Comparison of ENCODE assay signal across 37 cellular contexts in the genomic region with DNA sequence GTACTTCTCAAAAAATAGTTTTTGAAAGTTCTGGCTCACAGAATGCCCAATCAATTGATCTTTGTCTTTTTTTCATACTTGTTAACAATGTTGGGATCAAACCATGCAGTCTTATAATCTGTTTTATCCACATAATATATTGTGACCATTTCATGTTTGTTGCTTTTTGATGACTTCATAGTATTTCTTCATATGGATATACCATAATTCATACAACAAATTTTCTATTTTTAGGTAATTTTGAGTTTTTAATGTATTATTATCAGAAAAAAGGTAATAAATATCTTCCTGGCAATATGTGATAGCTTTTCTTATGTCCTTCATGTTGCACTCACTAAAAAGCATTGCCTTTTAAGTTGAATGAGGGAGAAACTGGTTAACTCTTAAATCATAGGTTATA. TPM values are rescaled to one million over a fixed set of nuclear protein-coding genes. Genes with fewer than 3 reads are reported as not detected.
"Had no signal": no experiment of that assay in that cellular context is flagged by ENCODE, and none has a peak within 500 bp of the region (broad histone marks: within the 10 kb centered on the region; RNA-seq: fewer than 3 reads in every experiment).

No MANE protein-coding gene starts in this region.

- H3K4me2 ChIP-seq: KMS-11 had no signal

- H3K9me3 ChIP-seq: MG63 had no signal

- DNase-seq: Karpas-422, Kasumi-1, MG63, MM.1S, MV-4-11, NCI-H1048, NCI-H1092 treated with DMSO at 0.1 percent for 48 hours, NCI-H1105, NCI-H1105 treated with DMSO at 0.1 percent for 48 hours, NCI-H1417, NCI-H1417 treated with DMSO at 0.1 percent for 48 hours, NCI-H1436, NCI-H1436 treated with DMSO at 0.1 percent for 48 hours, NCI-H146, NCI-H1694, NCI-H1694 treated with DMSO at 0.1 percent for 48 hours, NCI-H187, NCI-H187 treated with DMSO at 0.1 percent for 48 hours, NCI-H1930, NCI-H2029, NCI-H2029 treated with DMSO at 0.1 percent for 48 hours, NCI-H2081, NCI-H2081 treated with DMSO at 0.1 percent for 48 hours, NCI-H2107, NCI-H2171, NCI-H2171 treated with DMSO at 0.1 percent for 48 hours, NCI-H2227 treated with DMSO at 0.1 percent for 48 hours, NCI-H226, NCI-H345, NCI-H446, NCI-H446 treated with DMSO at 0.1 percent for 48 hours, NCI-H510A, NCI-H510A treated with DMSO at 0.1 percent for 48 hours had no signal

- H3K36me3 ChIP-seq: MG63 had no signal

- H3K27ac ChIP-seq: KMS-11 had no signal

- H3K27me3 ChIP-seq: MG63 had no signal

- H3K9ac ChIP-seq: KMS-11 had no signal

- H3K4me3 ChIP-seq: MG63 had no signal

RNA-seq across cellular contexts. Expression of gene TBC1D26, which starts 44.8 kb away (rescaled TPM):
- total RNA-seq: LHCN-M2, M059J, MCF 10A had no signal
